1 cellular context compared by ENCODE assay signal in genomic region chr17:49764559-49765180, GRCh38.
TF ChIP-seq lines count a peak whose summit lies in the region.

No MANE protein-coding gene starts in this region.

TF ChIP-seq in IMR-90, 13 proteins besides CTCF, POLR2A, EP300 and RAD21 (continued from another document):
- TF ChIP-seq ELK1 (IDR thresholded peaks at IDR 0.05; ENCODE audit: borderline replicate concordance, low read depth, low read length), result no peak
- TF ChIP-seq, protein P1, sequence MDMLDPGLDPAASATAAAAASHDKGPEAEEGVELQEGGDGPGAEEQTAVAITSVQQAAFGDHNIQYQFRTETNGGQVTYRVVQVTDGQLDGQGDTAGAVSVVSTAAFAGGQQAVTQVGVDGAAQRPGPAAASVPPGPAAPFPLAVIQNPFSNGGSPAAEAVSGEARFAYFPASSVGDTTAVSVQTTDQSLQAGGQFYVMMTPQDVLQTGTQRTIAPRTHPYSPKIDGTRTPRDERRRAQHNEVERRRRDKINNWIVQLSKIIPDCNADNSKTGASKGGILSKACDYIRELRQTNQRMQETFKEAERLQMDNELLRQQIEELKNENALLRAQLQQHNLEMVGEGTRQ (IDR thresholded peaks at IDR 0.05; ENCODE audit: low read depth, low read length), result no peak
- TF ChIP-seq MAZ (IDR thresholded peaks at IDR 0.05; ENCODE audit: borderline replicate concordance, low read depth, low read length), result no peak
- no peak for TF ChIP-seq RCOR1 (IDR thresholded peaks at IDR 0.05; ENCODE audit: insufficient replicate concordance, low read length)
- no peak for TF ChIP-seq NFE2L2 (IDR thresholded peaks at IDR 0.05; ENCODE audit: low read depth, low read length)
- no peak for TF ChIP-seq MAFK (IDR thresholded peaks at IDR 0.05; ENCODE audit: low read depth, low read length)
- no peak for TF ChIP-seq SMC3 (IDR thresholded peaks at IDR 0.05; ENCODE audit: low read depth, low read length)
- TF ChIP-seq BHLHE40 (IDR thresholded peaks at IDR 0.05; ENCODE audit: low read depth, low read length), result no peak
- no peak for TF ChIP-seq FOS (IDR thresholded peaks at IDR 0.05; ENCODE audit: low read depth, low read length)
- no peak for TF ChIP-seq CHD1 (IDR thresholded peaks at IDR 0.05; ENCODE audit: low read depth, low read length)
- no peak for TF ChIP-seq CEBPB (IDR thresholded peaks at IDR 0.05; ENCODE audit: low read depth, low read length)
